Comparison of ENCODE assay signal across 19 cellular contexts in the genomic region with DNA sequence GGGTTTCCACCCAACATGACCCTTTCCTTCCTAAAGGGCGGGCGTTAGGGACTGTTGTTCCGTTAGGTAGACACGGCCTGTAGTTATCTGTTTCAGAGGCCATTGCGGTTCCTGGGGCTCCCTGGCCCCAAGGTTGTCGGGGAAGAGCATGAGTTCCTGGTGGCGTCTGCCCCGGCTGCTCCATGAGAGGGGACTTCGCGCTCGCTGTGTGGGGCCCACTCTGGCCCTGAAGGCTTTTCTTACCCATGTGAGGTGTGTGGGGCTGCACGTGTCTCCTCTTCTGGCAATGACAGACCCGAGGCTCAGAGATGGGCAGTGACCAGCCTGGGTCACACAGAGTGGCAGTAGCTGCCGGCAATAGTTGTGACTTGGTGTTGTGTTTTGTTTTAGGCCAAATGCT. TPM values are rescaled to one million over a fixed set of nuclear protein-coding genes. Genes with fewer than 3 reads are reported as not detected.
A peak's percentile ranks its signal among the peaks of the same experiment; 100 is the strongest.
DNase-seq lines count a peak whose midpoint lies in the region; ATAC-seq and TF ChIP-seq lines count a peak whose summit lies in the region.
"Had no signal": no experiment of that assay in that cellular context is flagged by ENCODE, and none has a peak within 500 bp of the region (broad histone marks: within the 10 kb centered on the region; RNA-seq: fewer than 3 reads in every experiment).

No MANE protein-coding gene starts in this region.

- H3K27ac ChIP-seq in mesendoderm (ENCODE audit: low read depth, low read length): no peak overlapping the region
- H3K27ac ChIP-seq: A549, PC-9 had no signal

- no peak overlapping the region for H3K18ac ChIP-seq in mesendoderm (ENCODE audit: low read length)

- H3K4me1 ChIP-seq in mesendoderm (ENCODE audit: control insufficient read depth, low read depth, low read length): no peaks in the 10 kb centered on the region
- H3K4me1 ChIP-seq: A549, HAP-1 had no signal

- H3K4ac ChIP-seq in mesendoderm (ENCODE audit: low read depth, low read length): no peak overlapping the region

- H4K5ac ChIP-seq in mesendoderm (ENCODE audit: low read length): no peak overlapping the region

- H3K4me2 ChIP-seq in mesendoderm (ENCODE audit: low read length): no peak overlapping the region
- H3K4me2 ChIP-seq: A549, PC-9 had no signal

- H3K27me3 ChIP-seq in mesendoderm (ENCODE audit: insufficient read depth, low read length, poor library complexity): no peaks in the 10 kb centered on the region
- H3K27me3 ChIP-seq: upper lobe of right lung had no signal

- no peak overlapping the region for H2BK5ac ChIP-seq in mesendoderm (ENCODE audit: low read length)

- CTCF ChIA-PET in activated naive CD4-positive, alpha-beta T cell treated with anti-CD3 and anti-CD28 coated beads, Interleukin-2, amount 10 ng/mL, durations not matched to agents 7 days and 5 days (lab: Charles Lee): no interaction called here
- CTCF ChIA-PET in activated CD4-positive, alpha-beta memory T cell treated with anti-CD3 and anti-CD28 coated beads for 36 hours (lab: Charles Lee): interaction anchor here (1.0 to 1.2 kb wide), 4 partner anchors 9 to 50 kb away, joined by 3 to 7 read pairs (median 4); a partner anchor contains a TSS
- CTCF ChIA-PET in activated CD8-positive, alpha-beta memory T cell treated with anti-CD3 and anti-CD28 coated beads, Interleukin-2, amount 10 ng/mL, durations not matched to agents 7 days and 5 days (lab: Charles Lee): interaction anchor here (0.8 kb wide), 1 partner anchor 179 kb away, joined by 3 read pairs; no protein-coding TSS in a partner anchor

- H3K36me3 Mint-ChIP-seq in activated naive CD4-positive, alpha-beta T cell treated with anti-CD3 and anti-CD28 coated beads, Interleukin-2, amount 10 ng/mL, durations not matched to agents 7 days and 5 days: peaks cover 23% of the 10 kb centered on the region
- peaks cover 11% of the 10 kb centered on the region for H3K36me3 Mint-ChIP-seq in activated CD4-positive, alpha-beta memory T cell treated with anti-CD3 and anti-CD28 coated beads for 36 hours
- peaks cover 15% of the 10 kb centered on the region for H3K36me3 Mint-ChIP-seq in mesothelial cell of epicardium
- H3K36me3 Mint-ChIP-seq in stimulated activated naive CD8-positive, alpha-beta T cell treated with anti-CD3 and anti-CD28 coated beads, Interleukin-15, Interleukin-2, amounts not matched to agents 100 ng/mL and 50 ng/mL, for 24 hours (ENCODE audit: low read depth): peaks cover 17% of the 10 kb centered on the region
- peaks cover 12% of the 10 kb centered on the region for H3K36me3 Mint-ChIP-seq in activated CD8-positive, alpha-beta memory T cell treated with anti-CD3 and anti-CD28 coated beads, Interleukin-2, amount 10 ng/mL, durations not matched to agents 7 days and 5 days

- DNase-seq in activated naive CD4-positive, alpha-beta T cell treated with anti-CD3 and anti-CD28 coated beads, Interleukin-2, amount 10 ng/mL, durations not matched to agents 7 days and 5 days: no peak
- no peak for DNase-seq in activated naive CD4-positive, alpha-beta T cell treated with Interleukin-2 at 50 U/mL for 16 hours
- no peak for DNase-seq in activated CD4-positive, alpha-beta memory T cell treated with anti-CD3 and anti-CD28 coated beads for 36 hours
- DNase-seq in mesothelial cell of epicardium (ENCODE audit: low spot score in 2 of 2, unreplicated experiment in 2 of 2): no peak
- DNase-seq in mesendoderm: no peak
- no peak for DNase-seq in activated CD8-positive, alpha-beta memory T cell treated with anti-CD3 and anti-CD28 coated beads, Interleukin-2, amount 10 ng/mL, durations not matched to agents 7 days and 5 days
- DNase-seq: activated naive CD8-positive, alpha-beta T cell treated with anti-CD3 and anti-CD28 coated beads, Interleukin-2, amount 10 ng/mL, durations not matched to agents 7 days and 5 days; effector CD4-positive, alpha-beta T cell; EL; PC-9; stimulated activated CD4-positive, alpha-beta T cell treated with anti-CD3 and anti-CD28 coated beads, Interleukin-4, amount 100 ng/mL, for 1 hour; T-helper 1 cell had no signal

- H3K4me3 ChIP-seq in mesendoderm (ENCODE audit: low read length): no peak overlapping the region
- H3K4me3 ChIP-seq: A549, HAP-1, PC-9, upper lobe of right lung had no signal

- no peak overlapping the region for H3K9ac ChIP-seq in mesendoderm (ENCODE audit: low read length)

- H3K27me3 Mint-ChIP-seq in activated naive CD4-positive, alpha-beta T cell treated with anti-CD3 and anti-CD28 coated beads, Interleukin-2, amount 10 ng/mL, durations not matched to agents 7 days and 5 days: no peaks in the 10 kb centered on the region
- no peaks in the 10 kb centered on the region for H3K27me3 Mint-ChIP-seq in activated CD4-positive, alpha-beta memory T cell treated with anti-CD3 and anti-CD28 coated beads for 36 hours
- no peaks in the 10 kb centered on the region for H3K27me3 Mint-ChIP-seq in mesothelial cell of epicardium (ENCODE audit: low read depth)
- H3K27me3 Mint-ChIP-seq in stimulated activated naive CD8-positive, alpha-beta T cell treated with anti-CD3 and anti-CD28 coated beads, Interleukin-15, Interleukin-2, amounts not matched to agents 100 ng/mL and 50 ng/mL, for 24 hours: no peaks in the 10 kb centered on the region
- H3K27me3 Mint-ChIP-seq in activated CD8-positive, alpha-beta memory T cell treated with anti-CD3 and anti-CD28 coated beads, Interleukin-2, amount 10 ng/mL, durations not matched to agents 7 days and 5 days: no peaks in the 10 kb centered on the region
- H3K27me3 Mint-ChIP-seq: activated naive CD8-positive, alpha-beta T cell treated with anti-CD3 and anti-CD28 coated beads, Interleukin-2, amount 10 ng/mL, durations not matched to agents 7 days and 5 days; IgD-negative memory B cell had no signal

- TF ChIP-seq CTCF in mesothelial cell of epicardium (IDR thresholded peaks at IDR 0.05; ENCODE audit: unreplicated experiment): no peak

- no peaks in the 10 kb centered on the region for H3K9me3 Mint-ChIP-seq in activated naive CD4-positive, alpha-beta T cell treated with anti-CD3 and anti-CD28 coated beads, Interleukin-2, amount 10 ng/mL, durations not matched to agents 7 days and 5 days
- no peaks in the 10 kb centered on the region for H3K9me3 Mint-ChIP-seq in activated CD4-positive, alpha-beta memory T cell treated with anti-CD3 and anti-CD28 coated beads for 36 hours
- H3K9me3 Mint-ChIP-seq in mesothelial cell of epicardium: no peaks in the 10 kb centered on the region
- no peaks in the 10 kb centered on the region for H3K9me3 Mint-ChIP-seq in stimulated activated naive CD8-positive, alpha-beta T cell treated with anti-CD3 and anti-CD28 coated beads, Interleukin-15, Interleukin-2, amounts not matched to agents 100 ng/mL and 50 ng/mL, for 24 hours
- H3K9me3 Mint-ChIP-seq in activated CD8-positive, alpha-beta memory T cell treated with anti-CD3 and anti-CD28 coated beads, Interleukin-2, amount 10 ng/mL, durations not matched to agents 7 days and 5 days (ENCODE audit: low read depth): no peaks in the 10 kb centered on the region
- H3K9me3 Mint-ChIP-seq: activated naive CD8-positive, alpha-beta T cell treated with anti-CD3 and anti-CD28 coated beads, Interleukin-2, amount 10 ng/mL, durations not matched to agents 7 days and 5 days; IgD-negative memory B cell had no signal

- no peak overlapping the region for H3K56ac ChIP-seq in mesendoderm (ENCODE audit: low read length)

- no peak overlapping the region for H2AK5ac ChIP-seq in mesendoderm (ENCODE audit: low read length)

- H2BK15ac ChIP-seq in mesendoderm (replicated peaks; ENCODE audit: low read depth): no peak overlapping the region

- peak overlapping the region; percentile 52 for H3K27ac Mint-ChIP-seq in activated naive CD4-positive, alpha-beta T cell treated with anti-CD3 and anti-CD28 coated beads, Interleukin-2, amount 10 ng/mL, durations not matched to agents 7 days and 5 days
- peak overlapping the region; percentile 60 for H3K27ac Mint-ChIP-seq in activated CD4-positive, alpha-beta memory T cell treated with anti-CD3 and anti-CD28 coated beads for 36 hours
- peak overlapping the region; percentile 28 for H3K27ac Mint-ChIP-seq in mesothelial cell of epicardium
- peak overlapping the region; percentile 52 for H3K27ac Mint-ChIP-seq in stimulated activated naive CD8-positive, alpha-beta T cell treated with anti-CD3 and anti-CD28 coated beads, Interleukin-15, Interleukin-2, amounts not matched to agents 100 ng/mL and 50 ng/mL, for 24 hours
- no peak overlapping the region for H3K27ac Mint-ChIP-seq in activated CD8-positive, alpha-beta memory T cell treated with anti-CD3 and anti-CD28 coated beads, Interleukin-2, amount 10 ng/mL, durations not matched to agents 7 days and 5 days
- H3K27ac Mint-ChIP-seq: activated naive CD8-positive, alpha-beta T cell treated with anti-CD3 and anti-CD28 coated beads, Interleukin-2, amount 10 ng/mL, durations not matched to agents 7 days and 5 days; IgD-negative memory B cell had no signal

- peaks cover 1% of the 10 kb centered on the region for H3K36me3 ChIP-seq in mesendoderm (ENCODE audit: control insufficient read depth, insufficient read depth, low read length)

- POLR2A ChIA-PET in activated CD4-positive, alpha-beta memory T cell treated with anti-CD3 and anti-CD28 coated beads for 36 hours (lab: Charles Lee): interaction anchor here (1.4 to 1.8 kb wide), 2 partner anchors 12 to 15 kb away, joined by 3 to 11 read pairs; a partner anchor contains a TSS

- H2BK120ac ChIP-seq in mesendoderm (ENCODE audit: low read depth, low read length): no peak overlapping the region

- no peak for ATAC-seq in activated CD8-positive, alpha-beta memory T cell treated with anti-CD3 and anti-CD28 coated beads, Interleukin-2, amount 10 ng/mL, durations not matched to agents 7 days and 5 days
- ATAC-seq in HG03097 (IDR thresholded peaks at IDR 0.05; ENCODE audit: low FRiP score, unreplicated experiment): no peak
- ATAC-seq: A549, left lobe of liver had no signal

- WGBS in mesendoderm (ENCODE audit: extremely low coverage, insufficient coverage, low lambda C conversion rate): no CpG with 5 or more reads among the region's 14 CpGs

- H3K4me1 Mint-ChIP-seq in activated naive CD4-positive, alpha-beta T cell treated with anti-CD3 and anti-CD28 coated beads, Interleukin-2, amount 10 ng/mL, durations not matched to agents 7 days and 5 days: peaks cover 40% of the 10 kb centered on the region
- peaks cover 28% of the 10 kb centered on the region for H3K4me1 Mint-ChIP-seq in activated CD4-positive, alpha-beta memory T cell treated with anti-CD3 and anti-CD28 coated beads for 36 hours (ENCODE audit: low read depth)
- H3K4me1 Mint-ChIP-seq in mesothelial cell of epicardium: peaks cover 2% of the 10 kb centered on the region
- H3K4me1 Mint-ChIP-seq in stimulated activated naive CD8-positive, alpha-beta T cell treated with anti-CD3 and anti-CD28 coated beads, Interleukin-15, Interleukin-2, amounts not matched to agents 100 ng/mL and 50 ng/mL, for 24 hours (ENCODE audit: low read depth): peaks cover 29% of the 10 kb centered on the region
- H3K4me1 Mint-ChIP-seq in activated CD8-positive, alpha-beta memory T cell treated with anti-CD3 and anti-CD28 coated beads, Interleukin-2, amount 10 ng/mL, durations not matched to agents 7 days and 5 days: peaks cover 14% of the 10 kb centered on the region

- no peak overlapping the region for H4K8ac ChIP-seq in mesendoderm (ENCODE audit: low read depth, low read length)

- peaks cover 6% of the 10 kb centered on the region for H3K79me2 ChIP-seq in mesendoderm (ENCODE audit: control insufficient read depth, insufficient read depth, low read length)

- peaks cover 18% of the 10 kb centered on the region for H3K79me1 ChIP-seq in mesendoderm (ENCODE audit: low read length)

- H3K23ac ChIP-seq in mesendoderm (ENCODE audit: low read length): no peak overlapping the region

- H3K4me3 Mint-ChIP-seq in activated naive CD4-positive, alpha-beta T cell treated with anti-CD3 and anti-CD28 coated beads, Interleukin-2, amount 10 ng/mL, durations not matched to agents 7 days and 5 days: no peak overlapping the region
- no peak overlapping the region for H3K4me3 Mint-ChIP-seq in activated CD4-positive, alpha-beta memory T cell treated with anti-CD3 and anti-CD28 coated beads for 36 hours
- H3K4me3 Mint-ChIP-seq in mesothelial cell of epicardium: no peak overlapping the region
- H3K4me3 Mint-ChIP-seq in stimulated activated naive CD8-positive, alpha-beta T cell treated with anti-CD3 and anti-CD28 coated beads, Interleukin-15, Interleukin-2, amounts not matched to agents 100 ng/mL and 50 ng/mL, for 24 hours: no peak overlapping the region
- no peak overlapping the region for H3K4me3 Mint-ChIP-seq in activated CD8-positive, alpha-beta memory T cell treated with anti-CD3 and anti-CD28 coated beads, Interleukin-2, amount 10 ng/mL, durations not matched to agents 7 days and 5 days
- H3K4me3 Mint-ChIP-seq: activated naive CD8-positive, alpha-beta T cell treated with anti-CD3 and anti-CD28 coated beads, Interleukin-2, amount 10 ng/mL, durations not matched to agents 7 days and 5 days; IgD-negative memory B cell had no signal

- intact Hi-C loops in activated CD4-positive, alpha-beta memory T cell treated with anti-CD3 and anti-CD28 coated beads for 36 hours (cut with micrococcal nuclease): no loop called here

RNA-seq across cellular contexts. Expression of a gene that starts 9.1 kb away (rescaled TPM):
- 10 to 100 TPM; 10.8 to 11.5 TPM for total RNA-seq in activated CD4-positive, alpha-beta memory T cell treated with anti-CD3 and anti-CD28 coated beads for 36 hours
- 16.5 to 19.0 TPM (median 17.4 TPM) in 3 replicates for total RNA-seq in mesothelial cell of epicardium
- polyA plus RNA-seq in mesendoderm (2013, experiment 1 of 2): 8.0 TPM
- 8.3 TPM for polyA plus RNA-seq in mesendoderm (2013, experiment 2 of 2)
- 10 to 100 TPM; 16.9 to 21.4 TPM for total RNA-seq in activated CD8-positive, alpha-beta memory T cell treated with anti-CD3 and anti-CD28 coated beads, Interleukin-2, amount 10 ng/mL, durations not matched to agents 7 days and 5 days

RNA-seq across cellular contexts. Expression of a gene that starts 15.6 kb away (rescaled TPM):
- total RNA-seq in activated CD4-positive, alpha-beta memory T cell treated with anti-CD3 and anti-CD28 coated beads for 36 hours: 10 to 100 TPM; 63.8 to 68.7 TPM
- total RNA-seq in mesothelial cell of epicardium: 15.5 to 17.9 TPM (median 17.3 TPM) in 3 replicates
- 27.2 TPM for polyA plus RNA-seq in mesendoderm (2013, experiment 1 of 2)
- polyA plus RNA-seq in mesendoderm (2013, experiment 2 of 2): 28.8 TPM
- total RNA-seq in activated CD8-positive, alpha-beta memory T cell treated with anti-CD3 and anti-CD28 coated beads, Interleukin-2, amount 10 ng/mL, durations not matched to agents 7 days and 5 days: 10 to 100 TPM; 40.0 to 59.9 TPM
